ENCODE assay signal across 1 cellular context in genomic region chr9:21580636-21581353, GRCh38.
TF ChIP-seq lines count a peak whose summit lies in the region.

No MANE protein-coding gene starts in this region.

TF ChIP-seq in A549, 52 proteins besides CTCF, POLR2A, EP300 and RAD21 (continued from another document):
- TF ChIP-seq REST (IDR thresholded peaks at IDR 0.05) (no peak), FOXS1 (CRISPR knock-in tag; IDR thresholded peaks at IDR 0.05) (peak; percentile 96), CBX2 (IDR thresholded peaks at IDR 0.05; ENCODE audit: borderline replicate concordance, low read depth) (no peak), NR3C1 (IDR thresholded peaks at IDR 0.05) (no peak), NFE2L2 (conservative IDR thresholded peaks at IDR 0.05; ENCODE audit: low read length) (peak; percentile 42; the same call in 1 of the 2 replicates), ZFP36 (IDR thresholded peaks at IDR 0.05; ENCODE audit: borderline replicate concordance, partially characterized antibody) (no peak), EHMT2 (IDR thresholded peaks at IDR 0.05; ENCODE audit: low read depth) (no peak), PBX3 (IDR thresholded peaks at IDR 0.05) (no peak), GATA3 (IDR thresholded peaks at IDR 0.05; ENCODE audit: borderline replicate concordance) (no peak), CBX8 (IDR thresholded peaks at IDR 0.05) (no peak), TP53 (CRISPR knock-in tag; IDR thresholded peaks at IDR 0.05) (no peak), MAZ (IDR thresholded peaks at IDR 0.05; ENCODE audit: borderline replicate concordance, low read depth, low read length) (no peak), KDM5A (IDR thresholded peaks at IDR 0.05) (no peak), RFX5 (IDR thresholded peaks at IDR 0.05) (no peak), CHD4 (IDR thresholded peaks at IDR 0.05; ENCODE audit: borderline replicate concordance) (no peak), HOXA7 (CRISPR knock-in tag; IDR thresholded peaks at IDR 0.05) (no peak)
